In the genomic region with DNA sequence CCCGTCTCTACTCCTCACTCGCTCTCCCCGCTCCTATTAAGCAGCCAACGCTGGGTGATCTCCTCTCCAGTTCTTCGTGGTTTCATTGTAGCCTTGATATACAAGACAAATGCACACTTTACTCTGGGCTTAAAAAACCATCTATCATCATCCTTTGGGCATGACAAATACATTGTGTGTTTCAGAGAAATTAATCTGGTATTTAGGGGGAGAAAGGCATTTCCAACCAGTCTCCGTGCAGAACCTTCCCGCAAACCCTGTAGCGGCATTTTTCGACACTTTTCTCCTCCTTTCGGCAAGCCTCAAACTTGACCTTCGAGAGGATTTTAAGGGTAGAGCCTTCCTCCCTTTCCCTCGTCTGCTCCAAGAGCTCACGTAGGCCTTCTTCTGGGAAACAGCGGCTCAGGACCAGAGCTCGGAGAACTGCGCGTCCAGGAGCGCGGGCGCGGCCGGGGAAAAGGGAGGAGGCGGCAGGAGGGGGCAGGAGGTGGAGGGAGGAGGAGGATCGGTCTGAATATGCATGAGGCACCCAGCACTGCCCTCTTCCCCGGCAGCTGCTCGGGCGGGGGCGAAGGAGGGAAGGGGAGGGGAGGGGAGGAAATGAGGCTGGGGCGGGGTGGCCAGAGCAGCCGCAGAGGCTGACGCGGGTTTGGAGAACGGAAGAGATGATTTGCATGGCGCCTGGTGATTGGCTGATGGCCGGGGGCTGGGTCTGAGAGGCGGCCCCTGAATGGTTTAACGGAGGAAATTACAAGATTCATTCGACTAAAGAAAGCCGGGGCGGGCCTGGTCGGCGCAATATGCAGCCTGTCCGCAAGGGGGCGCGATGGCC, we compare ENCODE assay signal across 9 cellular contexts.
DNase-seq lines count a peak whose midpoint lies in the region; ATAC-seq and TF ChIP-seq lines count a peak whose summit lies in the region.
"Had no signal": no experiment of that assay in that cellular context is flagged by ENCODE, and none has a peak within 500 bp of the region (broad histone marks: within the 10 kb centered on the region; RNA-seq: fewer than 3 reads in every experiment).

No MANE protein-coding gene starts in this region.

- no peaks in the 10 kb centered on the region for H3K36me3 ChIP-seq in CD8-positive, alpha-beta memory T cell (ENCODE audit: insufficient read depth, low read length)

- peaks cover 31% of the 10 kb centered on the region for H3K4me1 ChIP-seq in CD8-positive, alpha-beta memory T cell (ENCODE audit: insufficient read depth, low read length)

- CTCF ChIA-PET in CD8-positive, alpha-beta memory T cell (lab: Charles Lee): no interaction called here
- CTCF ChIA-PET in activated CD8-positive, alpha-beta T cell treated with anti-CD3 and anti-CD28 coated beads for 36 hours (lab: Charles Lee): interaction anchor here (0.6 kb wide), 3 partner anchors 78 to 541 kb away, joined by 3 read pairs; no protein-coding TSS in a partner anchor

- POLR2A ChIA-PET in CD8-positive, alpha-beta memory T cell (lab: Charles Lee): no interaction called here
- POLR2A ChIA-PET in activated CD8-positive, alpha-beta T cell treated with anti-CD3 and anti-CD28 coated beads for 36 hours (lab: Charles Lee): no interaction called here

- DNase-seq in CD8-positive, alpha-beta memory T cell: peak; percentile 72 to 88 (median 80)
- DNase-seq in HL-60 (ENCODE audit: low read depth in 1 of 2, low spot score in 1 of 2) (peak; percentile 45 to 88), NCI-H82 (lab: John Stamatoyannopoulos, UW) (peak; percentile 98), lung microvascular endothelial cell (ENCODE audit: low read depth in 2 of 2) (peak; percentile 93 to 97)
- peak; percentile 93 for DNase-seq in activated CD8-positive, alpha-beta T cell treated with anti-CD3 and anti-CD28 coated beads for 36 hours
- DNase-seq in effector CD8-positive, alpha-beta T cell (lab: John Stamatoyannopoulos, UW): peak; percentile 47
- peak; percentile 26 to 48 (median 34) for DNase-seq in stimulated activated CD4-positive, alpha-beta T cell treated with anti-CD3 and anti-CD28 coated beads, TNF-alpha, amount 100 ng/mL, for 1 hour (ENCODE audit: low read depth in 3 of 3, low spot score in 1 of 3)

- peaks cover 0 to 12% (median 0%) of the 10 kb centered on the region in 3 donors for H3K4me1 Mint-ChIP-seq in CD8-positive, alpha-beta memory T cell
- peaks cover 15% of the 10 kb centered on the region for H3K4me1 Mint-ChIP-seq in activated CD8-positive, alpha-beta T cell treated with anti-CD3 and anti-CD28 coated beads for 36 hours (ENCODE audit: low read depth)

- peak; percentile 5 for TF ChIP-seq CTCF in HL-60 (IDR thresholded peaks at IDR 0.05; ENCODE audit: insufficient read depth, low read length)
- peak; percentile 59 for TF ChIP-seq CTCF in activated CD8-positive, alpha-beta T cell treated with anti-CD3 and anti-CD28 coated beads for 36 hours (IDR thresholded peaks at IDR 0.05)

- H3K27me3 ChIP-seq in CD8-positive, alpha-beta memory T cell (ENCODE audit: insufficient read depth, low read length, poor library complexity, severe bottlenecking): peaks cover 39% of the 10 kb centered on the region
- H3K27me3 ChIP-seq in HL-60 (ENCODE audit: insufficient read depth, poor library complexity, severe bottlenecking): peaks cover 3% of the 10 kb centered on the region

- intact Hi-C loops in activated CD8-positive, alpha-beta T cell treated with anti-CD3 and anti-CD28 coated beads for 36 hours (cut with micrococcal nuclease): loop anchor here (5.0 to 10.0 kb wide), 2 partner anchors 114 to 541 kb away; no protein-coding TSS in a partner anchor

- H3K27ac Mint-ChIP-seq in CD8-positive, alpha-beta memory T cell: no peak overlapping the region
- no peak overlapping the region for H3K27ac Mint-ChIP-seq in activated CD8-positive, alpha-beta T cell treated with anti-CD3 and anti-CD28 coated beads for 36 hours
- H3K27ac Mint-ChIP-seq: dendritic cell treated with granulocyte-macrophage colony-stimulating factor and Interleukin-4, amounts not matched to agents 40 ng/mL and 50 ng/mL, for 4 days had no signal

- no peak overlapping the region for H3K27ac ChIP-seq in CD8-positive, alpha-beta memory T cell (ENCODE audit: low read depth, low read length)
- no peak overlapping the region for H3K27ac ChIP-seq in HL-60 (replicated peaks)

- no peak overlapping the region for H3K4me3 Mint-ChIP-seq in CD8-positive, alpha-beta memory T cell
- H3K4me3 Mint-ChIP-seq in activated CD8-positive, alpha-beta T cell treated with anti-CD3 and anti-CD28 coated beads for 36 hours: no peak overlapping the region
- H3K4me3 Mint-ChIP-seq: dendritic cell treated with granulocyte-macrophage colony-stimulating factor and Interleukin-4, amounts not matched to agents 40 ng/mL and 50 ng/mL, for 4 days had no signal

- H3K27me3 Mint-ChIP-seq in CD8-positive, alpha-beta memory T cell: peaks cover 20 to 27% of the 10 kb centered on the region in 2 donors
- peaks cover 38% of the 10 kb centered on the region for H3K27me3 Mint-ChIP-seq in activated CD8-positive, alpha-beta T cell treated with anti-CD3 and anti-CD28 coated beads for 36 hours

- H3K36me3 Mint-ChIP-seq in CD8-positive, alpha-beta memory T cell: no peaks in the 10 kb centered on the region
- H3K36me3 Mint-ChIP-seq in activated CD8-positive, alpha-beta T cell treated with anti-CD3 and anti-CD28 coated beads for 36 hours (ENCODE audit: low read depth): no peaks in the 10 kb centered on the region

- peaks cover 10 to 25% (median 20%) of the 10 kb centered on the region in 5 donors for H3K9me3 Mint-ChIP-seq in CD8-positive, alpha-beta memory T cell
- no peaks in the 10 kb centered on the region for H3K9me3 Mint-ChIP-seq in activated CD8-positive, alpha-beta T cell treated with anti-CD3 and anti-CD28 coated beads for 36 hours
- H3K9me3 Mint-ChIP-seq: dendritic cell treated with granulocyte-macrophage colony-stimulating factor and Interleukin-4, amounts not matched to agents 40 ng/mL and 50 ng/mL, for 4 days had no signal

- ATAC-seq in GM19468 (IDR thresholded peaks at IDR 0.05; ENCODE audit: extremely low read depth, unreplicated experiment): peak; percentile 82
- ATAC-seq in activated CD8-positive, alpha-beta T cell treated with anti-CD3 and anti-CD28 coated beads for 36 hours: peak; percentile 94

- no peaks in the 10 kb centered on the region for H3K9me3 ChIP-seq in CD8-positive, alpha-beta memory T cell (ENCODE audit: low read length)

- peak overlapping the region; percentile 49 for H3K4me3 ChIP-seq in CD8-positive, alpha-beta memory T cell (ENCODE audit: low read length)
- H3K4me3 ChIP-seq in HL-60 (replicated peaks; ENCODE audit: insufficient read depth, low read length): peak overlapping the region; percentile 40

Comparison
In these comparisons a context has a peak if more than half of its experiments do, and no peak if none do; other contexts are left out.
1. DNase-seq: peak in every context shown above with its lines; median percentile 98 in NCI-H82; 95 in lung microvascular endothelial cell; 93 in activated CD8-positive, alpha-beta T cell treated with anti-CD3 and anti-CD28 coated beads for 36 hours; 80 in CD8-positive, alpha-beta memory T cell; 66 in HL-60; 47 in effector CD8-positive, alpha-beta T cell; 34 in stimulated activated CD4-positive, alpha-beta T cell treated with anti-CD3 and anti-CD28 coated beads, TNF-alpha, amount 100 ng/mL, for 1 hour.